Comparison of ENCODE assay signal across 13 cellular contexts in genomic region chr5:107743357-107744000, GRCh38.
DNase-seq lines count a peak whose midpoint lies in the region; ATAC-seq and TF ChIP-seq lines count a peak whose summit lies in the region.
"Had no signal": no experiment of that assay in that cellular context is flagged by ENCODE, and none has a peak within 500 bp of the region (broad histone marks: within the 10 kb centered on the region; RNA-seq: fewer than 3 reads in every experiment).

No MANE protein-coding gene starts in this region.

- H3K36me3 Mint-ChIP-seq in HFFc6 (ENCODE audit: low read depth): no peaks in the 10 kb centered on the region
- no peaks in the 10 kb centered on the region for H3K36me3 Mint-ChIP-seq in activated CD4-positive, alpha-beta T cell treated with anti-CD3 and anti-CD28 coated beads, Interleukin-2, amount 10 ng/mL, durations not matched to agents 24 days and 14 days (ENCODE audit: low read depth)

- ATAC-seq in HG02938 (IDR thresholded peaks at IDR 0.05; ENCODE audit: unreplicated experiment) (no peak), HG02885 (IDR thresholded peaks at IDR 0.05; ENCODE audit: poor library complexity, unreplicated experiment) (no peak)

- no peak overlapping the region for H3K4me3 ChIP-seq in foreskin fibroblast (ENCODE audit: low read depth in 1 of 2, low read length in 2 of 2)
- H3K4me3 ChIP-seq: SJCRH30 had no signal

- H3K27me3 Mint-ChIP-seq in HFFc6 (ENCODE audit: insufficient read depth): no peaks in the 10 kb centered on the region
- peaks cover 4% of the 10 kb centered on the region for H3K27me3 Mint-ChIP-seq in activated CD4-positive, alpha-beta T cell treated with anti-CD3 and anti-CD28 coated beads, Interleukin-2, amount 10 ng/mL, durations not matched to agents 24 days and 14 days
- H3K27me3 Mint-ChIP-seq: activated B cell treated with CpG ODN at 0.5 μM for 24 hours had no signal

- peak; percentile 54 for DNase-seq in A172 (ENCODE audit: low spot score)
- peak; percentile 6 for DNase-seq in HFFc6
- peak; percentile 58 for DNase-seq in amniotic stem cell (lab: John Stamatoyannopoulos, UW)
- DNase-seq in foreskin fibroblast: peak; percentile 60 to 86
- DNase-seq in activated CD4-positive, alpha-beta T cell treated with anti-CD3 and anti-CD28 coated beads, Interleukin-2, amount 10 ng/mL, durations not matched to agents 24 days and 14 days: no peak
- DNase-seq in DMS 273 (lab: John Stamatoyannopoulos, UW; ENCODE audit: unreplicated experiment): no peak
- DNase-seq: activated B cell treated with CpG ODN at 0.5 μM for 24 hours; activated T-cell treated with anti-CD3 and anti-CD28 coated beads for 4 hours; DMS79; stimulated activated CD8-positive, alpha-beta memory T cell treated with anti-CD3 and anti-CD28 coated beads, Interleukin-4, amount 100 ng/mL, for 48 hours had no signal

- intact Hi-C loops in activated CD4-positive, alpha-beta T cell treated with anti-CD3 and anti-CD28 coated beads, Interleukin-2, amount 10 ng/mL, durations not matched to agents 24 days and 14 days (cut with micrococcal nuclease): no loop called here

- peaks cover 50% of the 10 kb centered on the region for H3K9me3 Mint-ChIP-seq in HFFc6
- peaks cover 5% of the 10 kb centered on the region for H3K9me3 Mint-ChIP-seq in activated CD4-positive, alpha-beta T cell treated with anti-CD3 and anti-CD28 coated beads, Interleukin-2, amount 10 ng/mL, durations not matched to agents 24 days and 14 days
- H3K9me3 Mint-ChIP-seq: activated B cell treated with CpG ODN at 0.5 μM for 24 hours had no signal

- no peak overlapping the region for H3K27ac Mint-ChIP-seq in HFFc6
- no peak overlapping the region for H3K27ac Mint-ChIP-seq in activated CD4-positive, alpha-beta T cell treated with anti-CD3 and anti-CD28 coated beads, Interleukin-2, amount 10 ng/mL, durations not matched to agents 24 days and 14 days
- H3K27ac Mint-ChIP-seq: activated B cell treated with CpG ODN at 0.5 μM for 24 hours had no signal

- TF ChIP-seq CTCF in HFFc6 (IDR thresholded peaks at IDR 0.05): no peak
- TF ChIP-seq CTCF in foreskin fibroblast (IDR thresholded peaks at IDR 0.05; ENCODE audit: low read depth, low read length): no peak

- no peaks in the 10 kb centered on the region for H3K4me1 Mint-ChIP-seq in HFFc6 (ENCODE audit: low read depth)
- H3K4me1 Mint-ChIP-seq in activated CD4-positive, alpha-beta T cell treated with anti-CD3 and anti-CD28 coated beads, Interleukin-2, amount 10 ng/mL, durations not matched to agents 24 days and 14 days: no peaks in the 10 kb centered on the region
- H3K4me1 Mint-ChIP-seq: activated B cell treated with CpG ODN at 0.5 μM for 24 hours had no signal

- no peak overlapping the region for H3K4me3 Mint-ChIP-seq in HFFc6
- no peak overlapping the region for H3K4me3 Mint-ChIP-seq in activated CD4-positive, alpha-beta T cell treated with anti-CD3 and anti-CD28 coated beads, Interleukin-2, amount 10 ng/mL, durations not matched to agents 24 days and 14 days
- H3K4me3 Mint-ChIP-seq: activated B cell treated with CpG ODN at 0.5 μM for 24 hours had no signal

Comparison
In these comparisons a context has a peak if more than half of its experiments do, and no peak if none do; other contexts are left out.
1. DNase-seq: peak in A172 (single experiment), HFFc6 (single experiment), amniotic stem cell (single experiment) and foreskin fibroblast (2 of 2); none in activated CD4-positive, alpha-beta T cell treated with anti-CD3 and anti-CD28 coated beads, Interleukin-2, amount 10 ng/mL, durations not matched to agents 24 days and 14 days (single experiment) and DMS 273 (single experiment).